8 cellular contexts compared by ENCODE assay signal in genomic region chr2:177242136-177242987, GRCh38. TPM values are rescaled to one million over a fixed set of nuclear protein-coding genes. Genes with fewer than 3 reads are reported as not detected.
DNase-seq lines count a peak whose midpoint lies in the region; ATAC-seq and TF ChIP-seq lines count a peak whose summit lies in the region.

No MANE protein-coding gene starts in this region.

- H3K36me3 Mint-ChIP-seq in HFFc6 (ENCODE audit: low read depth): peaks cover 5% of the 10 kb centered on the region
- no peaks in the 10 kb centered on the region for H3K36me3 Mint-ChIP-seq in WTC11
- H3K36me3 Mint-ChIP-seq in progenitor cell of endocrine pancreas (ENCODE audit: insufficient read depth): peaks cover 6% of the 10 kb centered on the region

- peaks cover 4% of the 10 kb centered on the region for H3K4me1 ChIP-seq in BE2C

- H3K4me1 Mint-ChIP-seq in HFFc6 (ENCODE audit: low read depth): peaks cover 91% of the 10 kb centered on the region
- H3K4me1 Mint-ChIP-seq in WTC11: peaks cover 63% of the 10 kb centered on the region
- H3K4me1 Mint-ChIP-seq in progenitor cell of endocrine pancreas (ENCODE audit: low read depth): peaks cover 38% of the 10 kb centered on the region

- TF ChIP-seq CTCF in BE2C (IDR thresholded peaks at IDR 0.05; ENCODE audit: low read depth, low read length): no peak
- TF ChIP-seq CTCF in HFFc6 (IDR thresholded peaks at IDR 0.05): no peak
- TF ChIP-seq CTCF in WTC11 (IDR thresholded peaks at IDR 0.05): no peak
- TF ChIP-seq CTCF in fibroblast of villous mesenchyme (IDR thresholded peaks at IDR 0.05; ENCODE audit: insufficient read depth, low read depth, low read length): no peak
- TF ChIP-seq CTCF in progenitor cell of endocrine pancreas (IDR thresholded peaks at IDR 0.05; ENCODE audit: unreplicated experiment): no peak

- no peaks in the 10 kb centered on the region for H3K9me3 ChIP-seq in BE2C

- H3K4me3 ChIP-seq in BE2C (ENCODE audit: low read depth, low read length): peak overlapping the region; percentile 4
- peak overlapping the region; percentile 38 for H3K4me3 ChIP-seq in fibroblast of villous mesenchyme (ENCODE audit: low read depth, low read length)

- ATAC-seq in WTC11: no peak
- ATAC-seq in GM19324 (IDR thresholded peaks at IDR 0.05; ENCODE audit: low FRiP score, unreplicated experiment): no peak
- no peak for ATAC-seq in HG03457 (IDR thresholded peaks at IDR 0.05; ENCODE audit: unreplicated experiment)

- H3K9me3 Mint-ChIP-seq in HFFc6 (no peaks in the 10 kb centered on the region), WTC11 (no peaks in the 10 kb centered on the region), progenitor cell of endocrine pancreas (ENCODE audit: low read depth) (no peaks in the 10 kb centered on the region)

- DNase-seq in BE2C (no peak), HFFc6 (peak; percentile 94), WTC11 (ENCODE audit: low spot score) (no peak), fibroblast of villous mesenchyme (ENCODE audit: low read depth) (peak; percentile 96), progenitor cell of endocrine pancreas (ENCODE audit: low spot score, unreplicated experiment) (no peak), cortex of kidney (lab: John Stamatoyannopoulos, UW) (no peak)

- CTCF ChIA-PET in WTC11 (lab: Charles Lee): no interaction called here

- H3K27ac Mint-ChIP-seq in HFFc6 (peak overlapping the region; percentile 98), WTC11 (peak overlapping the region; percentile 82), progenitor cell of endocrine pancreas (peak overlapping the region; percentile 87)

- H3K27me3 Mint-ChIP-seq in HFFc6 (ENCODE audit: insufficient read depth): no peaks in the 10 kb centered on the region
- H3K27me3 Mint-ChIP-seq in WTC11 (ENCODE audit: low read depth): no peaks in the 10 kb centered on the region
- no peaks in the 10 kb centered on the region for H3K27me3 Mint-ChIP-seq in progenitor cell of endocrine pancreas

- POLR2A ChIA-PET in WTC11 (lab: Charles Lee): no interaction called here

- no peaks in the 10 kb centered on the region for H3K27me3 ChIP-seq in BE2C

- H3K4me3 Mint-ChIP-seq in HFFc6: peak overlapping the region; percentile 83
- no peak overlapping the region for H3K4me3 Mint-ChIP-seq in WTC11
- H3K4me3 Mint-ChIP-seq in progenitor cell of endocrine pancreas (ENCODE audit: low read depth): no peak overlapping the region

- no peaks in the 10 kb centered on the region for H3K36me3 ChIP-seq in BE2C

TF ChIP-seq in WTC11, 78 proteins besides CTCF, POLR2A, EP300 and RAD21:
- TF ChIP-seq GABPB1 (CRISPR knock-in tag; IDR thresholded peaks at IDR 0.05): peak; percentile 98
- no peak for TF ChIP-seq CDX4 (CRISPR knock-in tag; IDR thresholded peaks at IDR 0.05; ENCODE audit: borderline replicate concordance)

RNA-seq across cellular contexts. Expression of gene NFE2L2, which starts 22.2 kb away (rescaled TPM):
- 26.0 TPM for polyA plus RNA-seq in BE2C (2012; ENCODE audit: insufficient read depth, insufficient read length, low read depth)
- 10 to 100 TPM; 59.0 to 76.5 (median 67.8) TPM for total RNA-seq in HFFc6 (2021; fragmentation: NEBNext Ultra II Directional; extraction: Animal tissue kit (Norgen Biotek cat#: 25700))
- total RNA-seq in WTC11 (2021): 21.4 to 26.3 TPM (median 22.7 TPM) in 3 replicates
- total RNA-seq in fibroblast of villous mesenchyme: 48.3 and 78.6 TPM in 2 replicates
- 58.7 and 59.1 TPM in 2 replicates for total RNA-seq in progenitor cell of endocrine pancreas

RNA-seq across cellular contexts. Expression of gene HNRNPA3, which starts 29.8 kb away (rescaled TPM):
- 79.6 TPM for polyA plus RNA-seq in BE2C (2012; ENCODE audit: insufficient read depth, insufficient read length, low read depth)
- 100 to 1,000 TPM; 165 to 253 (median 205) TPM for total RNA-seq in HFFc6 (2021; fragmentation: NEBNext Ultra II Directional; extraction: Animal tissue kit (Norgen Biotek cat#: 25700))
- total RNA-seq in WTC11 (2021) (367 to 406 TPM (median 379 TPM) in 3 replicates), fibroblast of villous mesenchyme (33.2 and 38.0 TPM in 2 replicates), progenitor cell of endocrine pancreas (334 and 339 TPM in 2 replicates)

Comparison
In these comparisons a context has a peak if more than half of its experiments do, and no peak if none do; other contexts are left out.
1. DNase-seq: peak in HFFc6 (single experiment) and fibroblast of villous mesenchyme (single experiment); none in BE2C (single experiment), WTC11 (single experiment), progenitor cell of endocrine pancreas (single experiment) and cortex of kidney (single experiment).
2. Peak in every context shown above with its lines, with median percentiles within 50 percentile points of each other: H3K27ac Mint-ChIP-seq.